Comparison of ENCODE assay signal across 20 cellular contexts in the genomic region with DNA sequence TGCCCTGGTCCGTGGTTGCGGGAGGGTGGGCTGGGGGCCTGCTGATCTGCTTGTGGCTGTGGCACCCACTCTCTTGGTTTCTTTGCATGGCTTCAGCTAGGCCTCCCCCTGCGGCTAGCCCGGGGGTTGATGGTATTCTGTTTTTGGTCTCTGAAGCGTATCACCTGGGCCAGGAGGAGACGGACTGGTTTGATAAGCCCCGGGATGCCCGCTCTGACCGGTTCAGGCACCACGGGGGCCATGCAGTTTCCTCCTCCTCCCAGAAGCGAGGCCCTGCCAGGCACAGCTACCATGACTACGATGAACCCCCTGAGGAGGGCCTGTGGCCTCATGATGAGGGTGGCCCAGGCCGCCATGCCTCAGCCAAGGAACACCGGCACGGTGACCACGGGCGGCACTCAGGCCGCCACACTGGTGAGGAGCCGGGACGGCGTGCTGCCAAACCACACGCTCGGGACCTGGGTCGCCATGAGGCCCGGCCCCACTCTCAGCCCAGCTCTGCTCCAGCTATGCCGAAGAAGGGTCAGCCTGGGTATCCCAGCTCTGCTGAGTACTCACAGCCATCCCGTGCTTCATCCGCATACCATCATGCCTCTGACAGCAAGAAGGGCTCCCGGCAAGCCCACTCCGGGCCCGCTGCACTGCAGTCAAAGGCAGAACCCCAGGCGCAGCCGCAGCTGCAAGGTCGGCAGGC. TPM values are rescaled to one million over a fixed set of nuclear protein-coding genes. Genes with fewer than 3 reads are reported as not detected.
A peak's percentile ranks its signal among the peaks of the same experiment; 100 is the strongest.
DNase-seq lines count a peak whose midpoint lies in the region; ATAC-seq and TF ChIP-seq lines count a peak whose summit lies in the region.
"Had no signal": no experiment of that assay in that cellular context is flagged by ENCODE, and none has a peak within 500 bp of the region (broad histone marks: within the 10 kb centered on the region; RNA-seq: fewer than 3 reads in every experiment).

No MANE protein-coding gene starts in this region.

- H2BK5ac ChIP-seq in IMR-90 (ENCODE audit: low read depth, low read length, poor library complexity, severe bottlenecking): no peak overlapping the region

- peaks cover 8% of the 10 kb centered on the region for H3K4me1 Mint-ChIP-seq in activated CD8-positive, alpha-beta T cell treated with anti-CD3 and anti-CD28 coated beads, Interleukin-2, amount 10 ng/mL, durations not matched to agents 7 days and 5 days (ENCODE audit: low read depth)
- H3K4me1 Mint-ChIP-seq: B cell; CD4-positive, alpha-beta memory T cell had no signal

- no peaks in the 10 kb centered on the region for H3K36me3 Mint-ChIP-seq in activated CD8-positive, alpha-beta T cell treated with anti-CD3 and anti-CD28 coated beads, Interleukin-2, amount 10 ng/mL, durations not matched to agents 7 days and 5 days (ENCODE audit: low read depth)
- H3K36me3 Mint-ChIP-seq: CD4-positive, alpha-beta memory T cell had no signal

- H3K9ac ChIP-seq in BLaER1: no peak overlapping the region
- H3K9ac ChIP-seq in IMR-90 (ENCODE audit: low read depth, low read length): no peak overlapping the region

- H3K27ac Mint-ChIP-seq in activated CD8-positive, alpha-beta T cell treated with anti-CD3 and anti-CD28 coated beads, Interleukin-2, amount 10 ng/mL, durations not matched to agents 7 days and 5 days: no peak overlapping the region
- H3K27ac Mint-ChIP-seq: B cell; CD4-positive, alpha-beta memory T cell had no signal

- no peak overlapping the region for H3K23ac ChIP-seq in IMR-90 (ENCODE audit: low read depth, low read length)

- no peaks in the 10 kb centered on the region for H3K79me1 ChIP-seq in IMR-90 (ENCODE audit: low read depth in 1 of 2, low read length in 2 of 2)

- WGBS in IMR-90 (ENCODE audit: extremely low coverage in 2 of 2, insufficient read length in 1 of 2), 2 experiments: 90% methylated on average over 22 of the region's 34 CpGs; no CpG with 5 or more reads in 1 of the 2 experiments

- no peaks in the 10 kb centered on the region for H3K9me1 ChIP-seq in IMR-90 (ENCODE audit: insufficient read depth, low read length)

- H3K27me3 Mint-ChIP-seq in activated CD8-positive, alpha-beta T cell treated with anti-CD3 and anti-CD28 coated beads, Interleukin-2, amount 10 ng/mL, durations not matched to agents 7 days and 5 days (ENCODE audit: low read depth): no peaks in the 10 kb centered on the region

- no peak overlapping the region for H3K27ac ChIP-seq in BLaER1
- no peak overlapping the region for H3K27ac ChIP-seq in IMR-90 (ENCODE audit: insufficient read depth, low read length)
- peak overlapping the region in 32 of 59 donors; percentile 0 to 78 (median 54) for H3K27ac ChIP-seq in dorsolateral prefrontal cortex
- H3K27ac ChIP-seq: 22Rv1 had no signal

- POLR2A ChIA-PET in IMR-90 (lab: Charles Lee; ENCODE audit: unreplicated experiment): no interaction called here
- POLR2A ChIA-PET in activated CD8-positive, alpha-beta T cell treated with anti-CD3 and anti-CD28 coated beads, Interleukin-2, amount 10 ng/mL, durations not matched to agents 7 days and 5 days (lab: Charles Lee): no interaction called here

- H3K9me3 ChIP-seq in BLaER1 (no peaks in the 10 kb centered on the region), IMR-90 (ENCODE audit: control insufficient read depth, insufficient read depth, low read length) (no peaks in the 10 kb centered on the region)

- dilution Hi-C loops in IMR-90 (cut with HindIII; ENCODE audit: low sequenced_read_pairs, unreplicated experiment): no loop called here

- no peak overlapping the region for H2BK120ac ChIP-seq in IMR-90 (ENCODE audit: low read depth, low read length)

- no peak overlapping the region for H4K5ac ChIP-seq in IMR-90 (ENCODE audit: low read depth, low read length)

- TF ChIP-seq RAD21 in IMR-90 (IDR thresholded peaks at IDR 0.05; ENCODE audit: low read length): no peak

- H2BK20ac ChIP-seq in IMR-90 (ENCODE audit: low read depth, low read length): no peak overlapping the region

- no peak overlapping the region for H4K91ac ChIP-seq in IMR-90 (ENCODE audit: insufficient read depth, low read depth, low read length)

- no TSS peak for BruUV-seq in IMR-90 (replicated peaks; lab: Mats Ljungman, UMichigan)

- no peaks in the 10 kb centered on the region for H3K9me3 Mint-ChIP-seq in activated CD8-positive, alpha-beta T cell treated with anti-CD3 and anti-CD28 coated beads, Interleukin-2, amount 10 ng/mL, durations not matched to agents 7 days and 5 days (ENCODE audit: insufficient read depth)

- H3K4me3 Mint-ChIP-seq in activated CD8-positive, alpha-beta T cell treated with anti-CD3 and anti-CD28 coated beads, Interleukin-2, amount 10 ng/mL, durations not matched to agents 7 days and 5 days: no peak overlapping the region
- H3K4me3 Mint-ChIP-seq: B cell; CD4-positive, alpha-beta memory T cell had no signal

- CTCF ChIA-PET in IMR-90 (lab: Yijun Ruan, JAX): interaction anchor here (0.8 kb wide), 1 partner anchor 123 kb away, joined by 3 read pairs; no protein-coding TSS in a partner anchor
- CTCF ChIA-PET in activated CD8-positive, alpha-beta T cell treated with anti-CD3 and anti-CD28 coated beads, Interleukin-2, amount 10 ng/mL, durations not matched to agents 7 days and 5 days (lab: Charles Lee): no interaction called here

- intact Hi-C loops in IMR-90 (cut with micrococcal nuclease) (no loop called here), dorsolateral prefrontal cortex (cut with DNase I) (no loop called here), posterior vena cava (cut with DNase I) (loop anchor here in 1 of 2 donors (5.0 kb wide), 1 partner anchor 106 kb away; no protein-coding TSS in a partner anchor)

- H3K14ac ChIP-seq in IMR-90 (replicated peaks; ENCODE audit: low read depth, low read length): no peak overlapping the region

- H3K4me2 ChIP-seq in BLaER1 (peak overlapping the region; percentile 27), IMR-90 (ENCODE audit: low read depth, low read length) (no peak overlapping the region)

- H3K4ac ChIP-seq in IMR-90 (ENCODE audit: low read depth, low read length): no peak overlapping the region

- no peak for ATAC-seq in IMR-90 (ENCODE audit: low read depth)
- no peak for ATAC-seq in activated CD8-positive, alpha-beta T cell treated with anti-CD3 and anti-CD28 coated beads, Interleukin-2, amount 10 ng/mL, durations not matched to agents 7 days and 5 days

- H3K18ac ChIP-seq in IMR-90 (ENCODE audit: low read depth, low read length): no peak overlapping the region

- no peak for DNase-seq in IMR-90
- no peak for DNase-seq in dorsolateral prefrontal cortex
- peak; percentile 19 for DNase-seq in left kidney (ENCODE audit: low read depth, low spot score)
- no peak for DNase-seq in NCI-H1436 (lab: John Stamatoyannopoulos, UW)
- no peak for DNase-seq in NCI-H2171 treated with DMSO at 0.1 percent for 48 hours (lab: John Stamatoyannopoulos, UW)
- no peak for DNase-seq in activated CD8-positive, alpha-beta T cell treated with anti-CD3 and anti-CD28 coated beads, Interleukin-2, amount 10 ng/mL, durations not matched to agents 7 days and 5 days
- no peak for DNase-seq in posterior vena cava (ENCODE audit: low spot score)
- DNase-seq: CD4-positive, alpha-beta memory T cell; COR-L47; DMS153; DMS79; EL; GF-D8; GOT3; H7; HCEC 1CT had no signal

- H4K8ac ChIP-seq in IMR-90 (ENCODE audit: low read depth in 2 of 2, low read length in 2 of 2): no peak overlapping the region

- no peak overlapping the region for H3K4me3 ChIP-seq in BLaER1
- H3K4me3 ChIP-seq in IMR-90 (ENCODE audit: insufficient read depth, low read depth, low read length): no peak overlapping the region
- H3K4me3 ChIP-seq in dorsolateral prefrontal cortex: no peak overlapping the region

- no peak overlapping the region for H2AK9ac ChIP-seq in IMR-90 (replicated peaks; ENCODE audit: low read depth, low read length, poor library complexity)

- TF ChIP-seq POLR2A in IMR-90 (IDR thresholded peaks at IDR 0.05; ENCODE audit: low read depth, low read length): no peak

- H3K36me3 ChIP-seq in BLaER1 (no peaks in the 10 kb centered on the region), IMR-90 (ENCODE audit: control insufficient read depth, insufficient read depth, low read length) (no peaks in the 10 kb centered on the region)

- no peak overlapping the region for H2BK15ac ChIP-seq in IMR-90 (ENCODE audit: low read depth, low read length)

- TF ChIP-seq CTCF in IMR-90 (conservative IDR thresholded peaks at IDR 0.05; ENCODE audit: low read depth, low read length) (no peak), dorsolateral prefrontal cortex (IDR thresholded peaks at IDR 0.05 in 54 of 56, conservative IDR thresholded peaks at IDR 0.05 in 2 of 56; ENCODE audit: low read depth in 1 of 56, partially characterized antibody in 56 of 56) (no peak)

- no peaks in the 10 kb centered on the region for H3K27me3 ChIP-seq in BLaER1
- H3K27me3 ChIP-seq in IMR-90 (ENCODE audit: control insufficient read depth, insufficient read depth, low read length): peaks cover 25% of the 10 kb centered on the region
- H3K27me3 ChIP-seq in dorsolateral prefrontal cortex: no peaks in the 10 kb centered on the region

- peaks cover 45% of the 10 kb centered on the region for H3K4me1 ChIP-seq in BLaER1
- H3K4me1 ChIP-seq in IMR-90 (ENCODE audit: control insufficient read depth, insufficient read depth, low read length): no peaks in the 10 kb centered on the region

- no peak overlapping the region for H2AK5ac ChIP-seq in IMR-90 (ENCODE audit: low read depth, low read length)

- H4K20me1 ChIP-seq in BLaER1: no peaks in the 10 kb centered on the region
- no peaks in the 10 kb centered on the region; the same call in 1 of the 2 replicates for H4K20me1 ChIP-seq in IMR-90 (ENCODE audit: insufficient read depth, low read length)

- in situ Hi-C loops in IMR-90 (cut with MboI; ENCODE audit: low sequenced_read_pairs): no loop called here

- peak overlapping the region; percentile 19 for H2AFZ ChIP-seq in IMR-90 (replicated peaks; ENCODE audit: low read length, poor library complexity)

- H3K56ac ChIP-seq in IMR-90 (ENCODE audit: extremely low read depth, insufficient read depth, low read length): no peak overlapping the region

RNA-seq across cellular contexts. Expression of a gene that starts 11.3 kb away (rescaled TPM):
- total RNA-seq in IMR-90 (2012; rRNA removed) (116 and 142 TPM in 2 replicates), dorsolateral prefrontal cortex (100 to 1,000 TPM in 17 of 120 experiments, 10 to 100 TPM in 103; 53.0 to 121 (median 85.4) TPM), posterior vena cava (10 to 100 TPM; 51.8 to 52.5 TPM)
- polyA plus RNA-seq in IMR-90 (2012; rRNA removed): 84.3 and 89.2 TPM in 2 replicates
- polyA plus RNA-seq in IMR-90 (2012; cell fraction: cytosol; rRNA removed): 47.3 and 89.1 TPM in 2 replicates
- 86.8 and 174 TPM in 2 replicates for polyA plus RNA-seq in IMR-90 (2012; cell fraction: nucleus; rRNA removed; ENCODE audit: low replicate concordance)
- total RNA-seq in activated CD8-positive, alpha-beta T cell treated with anti-CD3 and anti-CD28 coated beads, Interleukin-2, amount 10 ng/mL, durations not matched to agents 7 days and 5 days: 100 to 1,000 TPM; 179 to 192 TPM

RNA-seq across cellular contexts. Expression of a gene that starts 26.4 kb away (rescaled TPM):
- 1.1 and 1.3 TPM in 2 replicates for total RNA-seq in IMR-90 (2012; rRNA removed)
- polyA plus RNA-seq in IMR-90 (2012; rRNA removed): 13.0 and 16.6 TPM in 2 replicates
- 2.9 and 4.5 TPM in 2 replicates for polyA plus RNA-seq in IMR-90 (2012; cell fraction: cytosol; rRNA removed)
- polyA plus RNA-seq in IMR-90 (2012; cell fraction: nucleus; rRNA removed; ENCODE audit: low replicate concordance): 161 and 240 TPM in 2 replicates
- total RNA-seq in dorsolateral prefrontal cortex: 10 to 100 TPM in 114 of 120 experiments, 1 to 10 TPM in 6; 8.8 to 30.0 (median 15.2) TPM
- 1 to 10 TPM; 3.8 to 4.7 TPM for total RNA-seq in activated CD8-positive, alpha-beta T cell treated with anti-CD3 and anti-CD28 coated beads, Interleukin-2, amount 10 ng/mL, durations not matched to agents 7 days and 5 days
- total RNA-seq in posterior vena cava: 1 to 10 TPM; 3.0 to 9.1 TPM

RNA-seq across cellular contexts. Expression of a gene that starts 26.5 kb away (rescaled TPM):
- 10.8 and 13.4 TPM in 2 replicates for total RNA-seq in IMR-90 (2012; rRNA removed)
- polyA plus RNA-seq in IMR-90 (2012; rRNA removed): 37.7 and 45.6 TPM in 2 replicates
- polyA plus RNA-seq in IMR-90 (2012; cell fraction: cytosol; rRNA removed): 28.6 and 37.8 TPM in 2 replicates
- 86.9 and 207 TPM in 2 replicates for polyA plus RNA-seq in IMR-90 (2012; cell fraction: nucleus; rRNA removed; ENCODE audit: low replicate concordance)
- total RNA-seq in dorsolateral prefrontal cortex: 100 to 1,000 TPM in 1 of 120 experiments, 10 to 100 TPM in 119; 43.7 to 103 (median 67.5) TPM
- 10 to 100 TPM; 36.3 to 45.8 TPM for total RNA-seq in activated CD8-positive, alpha-beta T cell treated with anti-CD3 and anti-CD28 coated beads, Interleukin-2, amount 10 ng/mL, durations not matched to agents 7 days and 5 days
- total RNA-seq in posterior vena cava: 10 to 100 TPM; 28.3 to 29.5 TPM

RNA-seq across cellular contexts. Expression of a gene that starts 56.6 kb away (rescaled TPM):
- not detected in 2 replicates for total RNA-seq in IMR-90 (2012; rRNA removed)
- polyA plus RNA-seq in IMR-90 (2012; rRNA removed): 1.5 and 2.7 TPM in 2 replicates
- polyA plus RNA-seq in IMR-90 (2012; cell fraction: cytosol; rRNA removed): 1.5 TPM in 1 of 2 replicates, not detected in the other
- polyA plus RNA-seq in IMR-90 (2012; cell fraction: nucleus; rRNA removed; ENCODE audit: low replicate concordance): 4.6 and 28.0 TPM in 2 replicates
- total RNA-seq in dorsolateral prefrontal cortex: 1 to 10 TPM in 1 of 120 experiments, under 1 TPM in 12, not detected in 107; 0.22 to 1.6 (median 0.32) TPM
- 1 to 10 TPM in 1 of 2 experiments, under 1 TPM in 1; 0.95 to 2.0 TPM for total RNA-seq in activated CD8-positive, alpha-beta T cell treated with anti-CD3 and anti-CD28 coated beads, Interleukin-2, amount 10 ng/mL, durations not matched to agents 7 days and 5 days
- not detected for total RNA-seq in posterior vena cava
- total RNA-seq: B cell; CD4-positive, alpha-beta memory T cell had no signal
- polyA plus RNA-seq: AG04450; CD4-positive, alpha-beta memory T cell had no signal

Comparison
In these comparisons a context has a peak if more than half of its experiments do, and no peak if none do; other contexts are left out.
1. H3K27ac ChIP-seq: peak in dorsolateral prefrontal cortex (32 of 59); none in BLaER1 (single experiment) and IMR-90 (single experiment).